In the genomic region with DNA sequence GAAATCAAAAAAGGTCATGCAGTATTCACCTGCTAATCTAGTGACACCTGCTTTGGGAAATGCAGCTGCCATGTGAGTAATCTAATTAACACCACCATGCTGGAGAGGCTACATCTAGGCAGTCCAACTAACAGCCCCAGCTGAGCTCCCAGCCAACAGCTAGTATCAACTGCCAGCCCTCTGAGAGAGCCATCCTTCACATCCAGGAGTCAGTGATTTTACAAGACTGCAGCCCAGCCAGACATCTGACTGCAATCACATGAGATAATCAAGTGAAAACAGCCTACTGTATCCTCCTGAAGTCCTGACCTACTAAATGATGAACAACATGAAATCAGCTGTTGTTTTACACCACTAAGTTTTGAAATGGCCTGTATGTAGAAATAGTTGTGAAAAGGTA, we compare ENCODE assay signal across 27 cellular contexts.
DNase-seq lines count a peak whose midpoint lies in the region; ATAC-seq, FAIRE-seq and TF ChIP-seq lines count a peak whose summit lies in the region.
"Had no signal": no experiment of that assay in that cellular context is flagged by ENCODE, and none has a peak within 500 bp of the region (broad histone marks: within the 10 kb centered on the region; RNA-seq: fewer than 3 reads in every experiment).

No MANE protein-coding gene starts in this region.

- TF ChIP-seq EP300 in HepG2 (IDR thresholded peaks at IDR 0.05; ENCODE audit: low read depth in 2 of 2, low read length in 2 of 2) (no peak), HepG2 (CRISPR knock-in tag; IDR thresholded peaks at IDR 0.05; ENCODE audit: borderline replicate concordance) (no peak)

- H3K4ac ChIP-seq in trophoblast cell (ENCODE audit: low read depth, low read length), result no peak overlapping the region

- ATAC-seq in HepG2, result no peak
- ATAC-seq in CD8-positive, alpha-beta T cell, result no peak
- ATAC-seq: mucosa of descending colon; natural killer cell treated with Interleukin-12 subunit alpha and Interleukin-12 subunit beta and Interleukin-15 and Interleukin-18, amount 100 ng/mL, for 72 hours had no signal

- no peak overlapping the region for H2AFZ ChIP-seq in trophoblast cell (ENCODE audit: insufficient read depth, low read length, poor library complexity)
- no peak overlapping the region for H2AFZ ChIP-seq in HepG2 (ENCODE audit: low read length)

- POLR2A ChIA-PET in HepG2 (lab: Yijun Ruan, JAX), result no interaction called here
- POLR2A ChIA-PET in CD8-positive, alpha-beta T cell (lab: Charles Lee), result no interaction called here

- no peak overlapping the region for H2AK5ac ChIP-seq in trophoblast cell (ENCODE audit: low read length)

- no peak overlapping the region for H3K4me3 ChIP-seq in trophoblast cell (ENCODE audit: low read depth, low read length)
- no peak overlapping the region for H3K4me3 ChIP-seq in HepG2 (replicated peaks in 1 of 3; ENCODE audit: insufficient read depth in 1 of 3, low read depth in 2 of 3, low read length in 3 of 3)
- H3K4me3 ChIP-seq in H7 (ENCODE audit: insufficient read depth, low read depth, low read length), result no peak overlapping the region
- H3K4me3 ChIP-seq in CD8-positive, alpha-beta T cell (ENCODE audit: low read depth, low read length), result no peak overlapping the region
- H3K4me3 ChIP-seq: breast epithelium, lung, mucosa of descending colon, SK-N-MC had no signal

- peak; percentile 30 for DNase-seq in NCI-H345 (lab: John Stamatoyannopoulos, UW)
- DNase-seq in NCI-H345 treated with DMSO at 0.1 percent for 48 hours (lab: John Stamatoyannopoulos, UW; ENCODE audit: unreplicated experiment), result no peak
- DNase-seq in NCI-H2029 treated with DMSO at 0.1 percent for 48 hours (lab: John Stamatoyannopoulos, UW), result peak; percentile 71
- DNase-seq in NCI-H774 (lab: John Stamatoyannopoulos, UW), result peak; percentile 92
- no peak for DNase-seq in trophoblast cell
- no peak for DNase-seq in HepG2 (ENCODE audit: low spot score)
- DNase-seq in H7, result no peak
- no peak for DNase-seq in CD8-positive, alpha-beta T cell
- DNase-seq: ACHN; activated CD4-positive, alpha-beta T cell treated with anti-CD3 and anti-CD28 coated beads, Interleukin-2, amount 50 U/mL, for 4 hours; activated CD8-positive, alpha-beta memory T cell treated with anti-CD3 and anti-CD28 coated beads, Interleukin-2, amount 50 U/mL, for 4 hours; BE2C; DND-41; effector CD4-positive, alpha-beta T cell; mucosa of descending colon; NCI-H1048; stimulated activated CD4-positive, alpha-beta T cell treated with anti-CD3 and anti-CD28 coated beads, Interleukin-2, amount 100 ng/mL, for 48 hours had no signal

- H3K27me3 ChIP-seq in trophoblast cell (ENCODE audit: insufficient read depth, low read length) (no peaks in the 10 kb centered on the region), HepG2 (ENCODE audit: control insufficient read depth in 1 of 2, insufficient read depth in 2 of 2, low read length in 2 of 2) (no peaks in the 10 kb centered on the region), H7 (ENCODE audit: control insufficient read depth, insufficient read depth, low read length) (no peaks in the 10 kb centered on the region)
- no peaks in the 10 kb centered on the region for H3K27me3 ChIP-seq in CD8-positive, alpha-beta T cell (ENCODE audit: insufficient read depth, low read length)
- H3K27me3 ChIP-seq: BE2C, breast epithelium had no signal

- no peak overlapping the region for H2BK120ac ChIP-seq in trophoblast cell (ENCODE audit: insufficient read depth, low read length, poor library complexity)

- H3K23ac ChIP-seq in trophoblast cell (ENCODE audit: low read length), result peak overlapping the region; percentile 62

- no peak for TF ChIP-seq RAD21 in HepG2 (CRISPR knock-in tag; IDR thresholded peaks at IDR 0.05)

- H4K12ac ChIP-seq in trophoblast cell (ENCODE audit: low read depth, low read length), result no peak overlapping the region

- in situ Hi-C loops in HepG2 (cut with HindIII; ENCODE audit: extremely low pct_ligation_motif_present, low pct_unique_long_range_greater_than_20kb), result no loop called here

- H3K4me1 ChIP-seq in trophoblast cell (ENCODE audit: control insufficient read depth in 1 of 2, insufficient read depth in 2 of 2, low read length in 2 of 2) (no peaks in the 10 kb centered on the region), HepG2 (ENCODE audit: insufficient read depth, low read length) (no peaks in the 10 kb centered on the region)
- H3K4me1 ChIP-seq in CD8-positive, alpha-beta T cell (ENCODE audit: insufficient read depth, low read length), result no peaks in the 10 kb centered on the region
- H3K4me1 ChIP-seq: BE2C, breast epithelium had no signal

- TF ChIP-seq CTCF in HepG2 (CRISPR knock-in tag; IDR thresholded peaks at IDR 0.05), result no peak
- no peak for TF ChIP-seq CTCF in CD8-positive, alpha-beta T cell (IDR thresholded peaks at IDR 0.05)

- CTCF ChIA-PET in HepG2 (lab: Yijun Ruan, JAX; ENCODE audit: low intra/inter-chr PET ratio, low total read pairs), result no interaction called here
- CTCF ChIA-PET in CD8-positive, alpha-beta T cell (lab: Charles Lee), result no interaction called here

- no peak for FAIRE-seq in HepG2 (lab: Jason Lieb, UNC)
- FAIRE-seq: GM19239, H54, RCC 7860, TTC549 had no signal

- peaks cover 2% of the 10 kb centered on the region for H3K9me3 Mint-ChIP-seq in CD8-positive, alpha-beta T cell
- H3K9me3 Mint-ChIP-seq: activated naive CD4-positive, alpha-beta T cell treated with anti-CD3 and anti-CD28 coated beads, Interleukin-2, amount 50 U/mL, for 24 hours; type B pancreatic cell had no signal

- H4K91ac ChIP-seq in trophoblast cell (ENCODE audit: low read depth, low read length), result no peak overlapping the region

- H3K4me1 Mint-ChIP-seq in CD8-positive, alpha-beta T cell (ENCODE audit: low read depth), result no peaks in the 10 kb centered on the region
- H3K4me1 Mint-ChIP-seq: activated naive CD4-positive, alpha-beta T cell treated with anti-CD3 and anti-CD28 coated beads, Interleukin-2, amount 50 U/mL, for 24 hours had no signal

- no peak overlapping the region for H3K27ac ChIP-seq in trophoblast cell (ENCODE audit: low read depth, low read length)
- no peak overlapping the region for H3K27ac ChIP-seq in HepG2 (ENCODE audit: extremely low read length, insufficient read depth, low read length)
- H3K27ac ChIP-seq in CD8-positive, alpha-beta T cell (ENCODE audit: low read depth, low read length), result no peak overlapping the region
- H3K27ac ChIP-seq: breast epithelium, SK-N-MC had no signal

- no peak overlapping the region for H2BK5ac ChIP-seq in trophoblast cell (ENCODE audit: low read depth, low read length, poor library complexity)

- no peaks in the 10 kb centered on the region for H3K27me3 Mint-ChIP-seq in CD8-positive, alpha-beta T cell (ENCODE audit: low read depth)
- H3K27me3 Mint-ChIP-seq: activated naive CD4-positive, alpha-beta T cell treated with anti-CD3 and anti-CD28 coated beads, Interleukin-2, amount 50 U/mL, for 24 hours; natural killer cell treated with Interleukin-12 subunit alpha and Interleukin-12 subunit beta and Interleukin-15 and Interleukin-18, amount 100 ng/mL, for 72 hours; type B pancreatic cell had no signal

- H3K79me1 ChIP-seq in trophoblast cell (ENCODE audit: low read length), result no peaks in the 10 kb centered on the region

- H3K14ac ChIP-seq in trophoblast cell (ENCODE audit: low read length), result no peak overlapping the region

- no peak for TF ChIP-seq POLR2A in HepG2 (IDR thresholded peaks at IDR 0.05; ENCODE audit: insufficient read depth in 1 of 2, low read depth in 2 of 2, low read length in 2 of 2)

- H3K4me2 ChIP-seq in trophoblast cell (ENCODE audit: low read length), result no peak overlapping the region
- H3K4me2 ChIP-seq in HepG2 (ENCODE audit: low read depth, low read length), result no peak overlapping the region

- no peak overlapping the region for H2BK12ac ChIP-seq in trophoblast cell (ENCODE audit: low read length)

- H3K9ac ChIP-seq in trophoblast cell (ENCODE audit: low read length) (no peak overlapping the region), HepG2 (ENCODE audit: insufficient read depth, low read depth, low read length) (no peak overlapping the region)

- H4K8ac ChIP-seq in trophoblast cell (ENCODE audit: low read depth, low read length), result no peak overlapping the region

- H3K9me3 ChIP-seq in trophoblast cell (ENCODE audit: insufficient read depth, low read depth, low read length) (no peaks in the 10 kb centered on the region), HepG2 (ENCODE audit: low read length) (no peaks in the 10 kb centered on the region)
- no peaks in the 10 kb centered on the region for H3K9me3 ChIP-seq in CD8-positive, alpha-beta T cell (ENCODE audit: low read length)
- H3K9me3 ChIP-seq: BE2C, breast epithelium, mucosa of descending colon had no signal

- BruUV-seq in HepG2 (replicated peaks; lab: Mats Ljungman, UMichigan), result no TSS peak

- no peaks in the 10 kb centered on the region for H4K20me1 ChIP-seq in HepG2 (ENCODE audit: insufficient read depth, low read length)

- H3K4me3 Mint-ChIP-seq in CD8-positive, alpha-beta T cell, result no peak overlapping the region
- H3K4me3 Mint-ChIP-seq: activated naive CD4-positive, alpha-beta T cell treated with anti-CD3 and anti-CD28 coated beads, Interleukin-2, amount 50 U/mL, for 24 hours; natural killer cell treated with Interleukin-12 subunit alpha and Interleukin-12 subunit beta and Interleukin-15 and Interleukin-18, amount 100 ng/mL, for 72 hours; type B pancreatic cell had no signal

- H3K36me3 ChIP-seq in trophoblast cell (ENCODE audit: control insufficient read depth in 1 of 2, insufficient read depth in 2 of 2, low read length in 2 of 2) (no peaks in the 10 kb centered on the region), HepG2 (replicated peaks in 1 of 2; ENCODE audit: control insufficient read depth in 1 of 2, insufficient read depth in 2 of 2, low read length in 2 of 2) (no peaks in the 10 kb centered on the region), H7 (replicated peaks; ENCODE audit: control insufficient read depth, insufficient read depth, low read length) (no peaks in the 10 kb centered on the region)
- no peaks in the 10 kb centered on the region for H3K36me3 ChIP-seq in CD8-positive, alpha-beta T cell (ENCODE audit: insufficient read depth, low read length)
- H3K36me3 ChIP-seq: BE2C, breast epithelium had no signal

- H3K36me3 Mint-ChIP-seq in CD8-positive, alpha-beta T cell, result no peaks in the 10 kb centered on the region
- H3K36me3 Mint-ChIP-seq: activated naive CD4-positive, alpha-beta T cell treated with anti-CD3 and anti-CD28 coated beads, Interleukin-2, amount 50 U/mL, for 24 hours; natural killer cell treated with Interleukin-12 subunit alpha and Interleukin-12 subunit beta and Interleukin-15 and Interleukin-18, amount 100 ng/mL, for 72 hours; type B pancreatic cell had no signal

- no peak overlapping the region for H3K27ac Mint-ChIP-seq in CD8-positive, alpha-beta T cell
- H3K27ac Mint-ChIP-seq: activated naive CD4-positive, alpha-beta T cell treated with anti-CD3 and anti-CD28 coated beads, Interleukin-2, amount 50 U/mL, for 24 hours; natural killer cell treated with Interleukin-12 subunit alpha and Interleukin-12 subunit beta and Interleukin-15 and Interleukin-18, amount 100 ng/mL, for 72 hours; type B pancreatic cell had no signal

- H3K79me2 ChIP-seq in trophoblast cell (ENCODE audit: control insufficient read depth, insufficient read depth, low read length, poor library complexity) (no peaks in the 10 kb centered on the region), HepG2 (ENCODE audit: insufficient read depth, low read length) (no peaks in the 10 kb centered on the region)

- H3K18ac ChIP-seq in trophoblast cell (ENCODE audit: low read length), result no peak overlapping the region

- intact Hi-C loops in HepG2 (cut with micrococcal nuclease; ENCODE audit: unreplicated experiment), result no loop called here
- intact Hi-C loops in CD8-positive, alpha-beta T cell (cut with DNase I, micrococcal nuclease), result no loop called here

Comparison
In these comparisons a context has a peak if more than half of its experiments do, and no peak if none do; other contexts are left out.
1. DNase-seq: peak in NCI-H345 (single experiment), NCI-H2029 treated with DMSO at 0.1 percent for 48 hours (single experiment) and NCI-H774 (single experiment); none in NCI-H345 treated with DMSO at 0.1 percent for 48 hours (single experiment), trophoblast cell (0 of 2), HepG2 (single experiment), H7 (single experiment) and CD8-positive, alpha-beta T cell (0 of 7).